ENCODE assay signal across 22 cellular contexts in the genomic region with DNA sequence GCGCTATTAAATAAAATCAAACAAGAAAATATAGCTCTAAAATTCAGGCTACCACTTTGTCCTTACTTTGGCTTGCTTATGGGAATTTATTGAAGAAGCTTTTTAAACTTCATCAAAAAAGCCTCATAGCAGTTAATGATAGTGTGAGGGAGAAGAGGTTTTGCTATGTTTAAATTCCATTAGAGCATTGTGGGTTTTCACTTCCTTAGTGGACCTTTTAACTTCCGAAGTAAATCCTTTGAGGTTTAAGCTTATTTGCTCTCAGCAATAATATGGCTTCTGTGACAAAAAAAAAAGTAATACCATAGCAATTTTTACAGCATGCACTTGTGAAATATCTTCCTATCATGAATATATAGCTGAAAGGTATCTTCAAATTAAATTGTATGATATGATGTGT.
DNase-seq lines count a peak whose midpoint lies in the region; ATAC-seq and TF ChIP-seq lines count a peak whose summit lies in the region.
"Had no signal": no experiment of that assay in that cellular context is flagged by ENCODE, and none has a peak within 500 bp of the region (broad histone marks: within the 10 kb centered on the region; RNA-seq: fewer than 3 reads in every experiment).

No MANE protein-coding gene starts in this region.

- H3K4me1 ChIP-seq in DND-41 (ENCODE audit: insufficient read depth, low read length), result peaks cover 18% of the 10 kb centered on the region
- peaks cover 56% of the 10 kb centered on the region for H3K4me1 ChIP-seq in GM23338 (ENCODE audit: insufficient read depth)
- H3K4me1 ChIP-seq in HUES48 (ENCODE audit: control insufficient read depth, insufficient read depth, low read length), result peaks cover 47% of the 10 kb centered on the region
- H3K4me1 ChIP-seq: suprapubic skin, uterus had no signal

- H3K27ac Mint-ChIP-seq in GM23338, result peak overlapping the region; percentile 97
- H3K27ac Mint-ChIP-seq: activated naive CD4-positive, alpha-beta T cell treated with anti-CD3 and anti-CD28 coated beads, Interleukin-2, amount 50 U/mL, for 24 hours; stimulated activated memory B cell treated with anti-CD40 and anti-IgM and Interleukin-4, amounts not matched to agents 10 μg/mL and 1 μg/mL and 100 μg/mL, for 72 hours; T-cell had no signal

- peaks cover 3% of the 10 kb centered on the region for H3K27me3 Mint-ChIP-seq in GM23338 (ENCODE audit: insufficient read depth, low read depth, poor library complexity)
- H3K27me3 Mint-ChIP-seq: activated naive CD4-positive, alpha-beta T cell treated with anti-CD3 and anti-CD28 coated beads, Interleukin-2, amount 50 U/mL, for 24 hours; stimulated activated memory B cell treated with anti-CD40 and anti-IgM and Interleukin-4, amounts not matched to agents 10 μg/mL and 1 μg/mL and 100 μg/mL, for 72 hours; T-cell had no signal

- DNase-seq in DND-41 (no peak), GM23338 (ENCODE audit: low spot score) (no peak), SK-N-MC (ENCODE audit: low read depth, low spot score) (peak; percentile 92), NAMALWA (ENCODE audit: low spot score) (no peak), posterior vena cava (ENCODE audit: low spot score) (no peak), NCI-H446 (lab: John Stamatoyannopoulos, UW) (no peak)
- DNase-seq in activated CD8-positive, alpha-beta memory T cell treated with anti-CD3 and anti-CD28 coated beads, Interleukin-2, amount 50 U/mL, for 4 hours, result no peak
- DNase-seq: ACHN; activated CD4-positive, alpha-beta T cell treated with anti-CD3 and anti-CD28 coated beads for 1 hour; aorta; C1 segment of cervical spinal cord; NCI-H2171 treated with DMSO at 0.1 percent for 48 hours; nucleus accumbens; PC-3; SHP77; T-cell; uterus had no signal

- TF ChIP-seq CTCF in DND-41 (IDR thresholded peaks at IDR 0.05; ENCODE audit: borderline replicate concordance, extremely low read depth, low read length, poor library complexity, severe bottlenecking), result no peak
- TF ChIP-seq CTCF in GM23338 (conservative IDR thresholded peaks at IDR 0.05; ENCODE audit: low read depth in 2 of 2), result no peak

- H3K4me1 Mint-ChIP-seq in GM23338, result peaks cover 52% of the 10 kb centered on the region
- H3K4me1 Mint-ChIP-seq: activated naive CD4-positive, alpha-beta T cell treated with anti-CD3 and anti-CD28 coated beads, Interleukin-2, amount 50 U/mL, for 24 hours; stimulated activated memory B cell treated with anti-CD40 and anti-IgM and Interleukin-4, amounts not matched to agents 10 μg/mL and 1 μg/mL and 100 μg/mL, for 72 hours had no signal

- no peaks in the 10 kb centered on the region for H3K79me2 ChIP-seq in DND-41 (ENCODE audit: insufficient read depth, low read length)
- no peaks in the 10 kb centered on the region for H3K79me2 ChIP-seq in GM23338 (replicated peaks; ENCODE audit: insufficient read depth)

- no peaks in the 10 kb centered on the region for H3K36me3 ChIP-seq in DND-41 (ENCODE audit: insufficient read depth, low read length)
- no peaks in the 10 kb centered on the region for H3K36me3 ChIP-seq in GM23338 (ENCODE audit: insufficient read depth)
- no peaks in the 10 kb centered on the region for H3K36me3 ChIP-seq in HUES48 (ENCODE audit: control insufficient read depth, insufficient read depth, low read length)
- no peaks in the 10 kb centered on the region for H3K36me3 ChIP-seq in SK-N-MC (ENCODE audit: insufficient read depth, low read length)
- H3K36me3 ChIP-seq: suprapubic skin, uterus had no signal

- no peak overlapping the region for H3K4me3 Mint-ChIP-seq in GM23338
- H3K4me3 Mint-ChIP-seq: activated naive CD4-positive, alpha-beta T cell treated with anti-CD3 and anti-CD28 coated beads, Interleukin-2, amount 50 U/mL, for 24 hours; stimulated activated memory B cell treated with anti-CD40 and anti-IgM and Interleukin-4, amounts not matched to agents 10 μg/mL and 1 μg/mL and 100 μg/mL, for 72 hours; T-cell had no signal

- H3K4me2 ChIP-seq in DND-41 (ENCODE audit: insufficient read depth, low read length), result no peak overlapping the region
- H3K4me2 ChIP-seq in GM23338, result peak overlapping the region; percentile 10; the same call in 1 of the 2 replicates

- no peaks in the 10 kb centered on the region for H3F3A ChIP-seq in GM23338 (replicated peaks; ENCODE audit: low read depth)

- H3K9me2 ChIP-seq in GM23338 (ENCODE audit: insufficient read depth), result no peaks in the 10 kb centered on the region

- H3K36me3 Mint-ChIP-seq in GM23338 (ENCODE audit: low read depth), result no peaks in the 10 kb centered on the region
- H3K36me3 Mint-ChIP-seq: activated naive CD4-positive, alpha-beta T cell treated with anti-CD3 and anti-CD28 coated beads, Interleukin-2, amount 50 U/mL, for 24 hours; stimulated activated memory B cell treated with anti-CD40 and anti-IgM and Interleukin-4, amounts not matched to agents 10 μg/mL and 1 μg/mL and 100 μg/mL, for 72 hours; T-cell had no signal

- ATAC-seq in DND-41 (ENCODE audit: insufficient read depth, low read depth), result peak; percentile 86
- ATAC-seq in GM23338, result no peak
- ATAC-seq: stimulated activated memory B cell treated with anti-CD40 and anti-IgM and Interleukin-4, amounts not matched to agents 10 μg/mL and 1 μg/mL and 100 μg/mL, for 72 hours; T-cell had no signal

- no peaks in the 10 kb centered on the region for H3K9me3 Mint-ChIP-seq in GM23338
- H3K9me3 Mint-ChIP-seq: T-cell had no signal

- H4K20me1 ChIP-seq in DND-41 (ENCODE audit: insufficient read depth, low read length), result no peaks in the 10 kb centered on the region
- no peaks in the 10 kb centered on the region for H4K20me1 ChIP-seq in GM23338 (replicated peaks; ENCODE audit: insufficient read depth)

- H3K27me3 ChIP-seq in DND-41 (ENCODE audit: insufficient read depth, low read length, poor library complexity) (no peaks in the 10 kb centered on the region), GM23338 (ENCODE audit: insufficient read depth) (no peaks in the 10 kb centered on the region), HUES48 (ENCODE audit: control insufficient read depth, insufficient read depth, low read length) (no peaks in the 10 kb centered on the region)
- H3K27me3 ChIP-seq: suprapubic skin, uterus had no signal

- H3K4me3 ChIP-seq in DND-41 (ENCODE audit: low read depth in 1 of 2, low read length in 2 of 2) (no peak overlapping the region), GM23338 (no peak overlapping the region), HUES48 (ENCODE audit: low read depth, low read length) (no peak overlapping the region; the same call in 1 of the 2 replicates), SK-N-MC (peak overlapping the region; percentile 43)
- H3K4me3 ChIP-seq: skin epidermis, suprapubic skin, uterus had no signal

- H3K27ac ChIP-seq in DND-41 (ENCODE audit: low read length) (no peak overlapping the region; the same call in 1 of the 2 replicates), GM23338 (ENCODE audit: low read depth) (peak overlapping the region; percentile 60), HUES48 (ENCODE audit: low read depth, low read length) (peak overlapping the region; percentile 64), SK-N-MC (peak overlapping the region; percentile 98)
- H3K27ac ChIP-seq: skin epidermis, suprapubic skin, uterus had no signal

- H3K9me3 ChIP-seq in DND-41 (ENCODE audit: insufficient read depth, low read length, severe bottlenecking), result no peaks in the 10 kb centered on the region
- H3K9me3 ChIP-seq in HUES48 (ENCODE audit: control insufficient read depth, insufficient read depth, low read length), result no peaks in the 10 kb centered on the region
- H3K9me3 ChIP-seq in SK-N-MC (ENCODE audit: low read depth, low read length), result no peaks in the 10 kb centered on the region
- H3K9me3 ChIP-seq: suprapubic skin, uterus had no signal

- no peak overlapping the region for H2AFZ ChIP-seq in DND-41 (ENCODE audit: low read depth, low read length)
- 0 out of 2 replicates have a peak overlapping the region, but pooled peaks have one; percentile 3 for H2AFZ ChIP-seq in GM23338

- intact Hi-C loops in posterior vena cava (cut with DNase I), result no loop called here

- no peak overlapping the region for H3K9ac ChIP-seq in DND-41 (ENCODE audit: low read depth, low read length)
- H3K9ac ChIP-seq in HUES48 (ENCODE audit: low read depth, low read length), result no peak overlapping the region
- H3K9ac ChIP-seq in SK-N-MC (ENCODE audit: insufficient read length), result peak overlapping the region; percentile 49

TF ChIP-seq in GM23338, 12 proteins besides CTCF, POLR2A, EP300 and RAD21 (continues in another document):
- TF ChIP-seq ZNF114 (CRISPR knock-in tag; IDR thresholded peaks at IDR 0.05), result no peak
- TF ChIP-seq CREB1 (CRISPR knock-in tag; IDR thresholded peaks at IDR 0.05; ENCODE audit: low read depth), result no peak
- no peak for TF ChIP-seq POLR2AphosphoS5 (IDR thresholded peaks at IDR 0.05; ENCODE audit: low read depth)
- no peak for TF ChIP-seq STAT1 (IDR thresholded peaks at IDR 0.05; ENCODE audit: unreplicated experiment)
- no peak for TF ChIP-seq NANOG (IDR thresholded peaks at IDR 0.05; ENCODE audit: borderline replicate concordance)
- no peak for TF ChIP-seq EZH2phosphoT487 (IDR thresholded peaks at IDR 0.05; ENCODE audit: unreplicated experiment)
- no peak for TF ChIP-seq ZNF331 (CRISPR knock-in tag; IDR thresholded peaks at IDR 0.05; ENCODE audit: low read depth)
- TF ChIP-seq, protein P1, sequence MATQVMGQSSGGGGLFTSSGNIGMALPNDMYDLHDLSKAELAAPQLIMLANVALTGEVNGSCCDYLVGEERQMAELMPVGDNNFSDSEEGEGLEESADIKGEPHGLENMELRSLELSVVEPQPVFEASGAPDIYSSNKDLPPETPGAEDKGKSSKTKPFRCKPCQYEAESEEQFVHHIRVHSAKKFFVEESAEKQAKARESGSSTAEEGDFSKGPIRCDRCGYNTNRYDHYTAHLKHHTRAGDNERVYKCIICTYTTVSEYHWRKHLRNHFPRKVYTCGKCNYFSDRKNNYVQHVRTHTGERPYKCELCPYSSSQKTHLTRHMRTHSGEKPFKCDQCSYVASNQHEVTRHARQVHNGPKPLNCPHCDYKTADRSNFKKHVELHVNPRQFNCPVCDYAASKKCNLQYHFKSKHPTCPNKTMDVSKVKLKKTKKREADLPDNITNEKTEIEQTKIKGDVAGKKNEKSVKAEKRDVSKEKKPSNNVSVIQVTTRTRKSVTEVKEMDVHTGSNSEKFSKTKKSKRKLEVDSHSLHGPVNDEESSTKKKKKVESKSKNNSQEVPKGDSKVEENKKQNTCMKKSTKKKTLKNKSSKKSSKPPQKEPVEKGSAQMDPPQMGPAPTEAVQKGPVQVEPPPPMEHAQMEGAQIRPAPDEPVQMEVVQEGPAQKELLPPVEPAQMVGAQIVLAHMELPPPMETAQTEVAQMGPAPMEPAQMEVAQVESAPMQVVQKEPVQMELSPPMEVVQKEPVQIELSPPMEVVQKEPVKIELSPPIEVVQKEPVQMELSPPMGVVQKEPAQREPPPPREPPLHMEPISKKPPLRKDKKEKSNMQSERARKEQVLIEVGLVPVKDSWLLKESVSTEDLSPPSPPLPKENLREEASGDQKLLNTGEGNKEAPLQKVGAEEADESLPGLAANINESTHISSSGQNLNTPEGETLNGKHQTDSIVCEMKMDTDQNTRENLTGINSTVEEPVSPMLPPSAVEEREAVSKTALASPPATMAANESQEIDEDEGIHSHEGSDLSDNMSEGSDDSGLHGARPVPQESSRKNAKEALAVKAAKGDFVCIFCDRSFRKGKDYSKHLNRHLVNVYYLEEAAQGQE (IDR thresholded peaks at IDR 0.05; ENCODE audit: unreplicated experiment), result no peak
